ENCODE assay signal across 8 cellular contexts in genomic region chr15:64989331-64990167, GRCh38. TPM values are rescaled to one million over a fixed set of nuclear protein-coding genes. Genes with fewer than 3 reads are reported as not detected.
DNase-seq lines count a peak whose midpoint lies in the region; ATAC-seq lines count a peak whose summit lies in the region.

A gene with protein sequence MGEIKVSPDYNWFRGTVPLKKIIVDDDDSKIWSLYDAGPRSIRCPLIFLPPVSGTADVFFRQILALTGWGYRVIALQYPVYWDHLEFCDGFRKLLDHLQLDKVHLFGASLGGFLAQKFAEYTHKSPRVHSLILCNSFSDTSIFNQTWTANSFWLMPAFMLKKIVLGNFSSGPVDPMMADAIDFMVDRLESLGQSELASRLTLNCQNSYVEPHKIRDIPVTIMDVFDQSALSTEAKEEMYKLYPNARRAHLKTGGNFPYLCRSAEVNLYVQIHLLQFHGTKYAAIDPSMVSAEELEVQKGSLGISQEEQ (minus strand): TSS chr15:64989914. CDS start chr15:64983569, 6,345 bp downstream.

- peaks cover 14% of the 10 kb centered on the region for H3K36me3 Mint-ChIP-seq in activated CD4-positive, alpha-beta T cell treated with anti-CD3 and anti-CD28 coated beads, Interleukin-2, amount 10 ng/mL, durations not matched to agents 7 days and 5 days (ENCODE audit: low read depth)

- peak within 1 kb of the TSS; percentile 93 for H3K27ac Mint-ChIP-seq in activated CD4-positive, alpha-beta T cell treated with anti-CD3 and anti-CD28 coated beads, Interleukin-2, amount 10 ng/mL, durations not matched to agents 7 days and 5 days

- POLR2A ChIA-PET in activated CD4-positive, alpha-beta T cell treated with anti-CD3 and anti-CD28 coated beads, Interleukin-2, amount 10 ng/mL, durations not matched to agents 7 days and 5 days (lab: Charles Lee): interaction anchor here (0.6 kb wide), 1 partner anchor 531 kb away, joined by 3 read pairs; no protein-coding TSS in a partner anchor

- ATAC-seq in GM19372 (IDR thresholded peaks at IDR 0.05; ENCODE audit: low read depth, unreplicated experiment): peak; percentile 97
- peak; percentile 97 for ATAC-seq in HG03521 (IDR thresholded peaks at IDR 0.05; ENCODE audit: unreplicated experiment)

- peak; percentile 15 to 93 (median 81) for DNase-seq in C1 segment of cervical spinal cord (lab: John Stamatoyannopoulos, UW)
- peak; percentile 98 for DNase-seq in NCI-H69 (lab: John Stamatoyannopoulos, UW)
- peak; percentile 90 for DNase-seq in activated CD4-positive, alpha-beta T cell treated with anti-CD3 and anti-CD28 coated beads, Interleukin-2, amount 10 ng/mL, durations not matched to agents 7 days and 5 days
- peak; percentile 57 for DNase-seq in cortex of kidney (lab: John Stamatoyannopoulos, UW)
- DNase-seq in left kidney (ENCODE audit: low read depth, low spot score): peak; percentile 98
- DNase-seq in stimulated activated CD4-positive, alpha-beta T cell treated with anti-CD3 and anti-CD28 coated beads, Interleukin-1b, Interleukin-23, amount 100 ng/mL, for 48 hours: peak; percentile 91

- H3K27me3 Mint-ChIP-seq in activated CD4-positive, alpha-beta T cell treated with anti-CD3 and anti-CD28 coated beads, Interleukin-2, amount 10 ng/mL, durations not matched to agents 7 days and 5 days: no peaks in the 10 kb centered on the region

- H3K4me3 Mint-ChIP-seq in activated CD4-positive, alpha-beta T cell treated with anti-CD3 and anti-CD28 coated beads, Interleukin-2, amount 10 ng/mL, durations not matched to agents 7 days and 5 days: peak within 1 kb of the TSS; percentile 95

- no peaks in the 10 kb centered on the region for H3K9me3 Mint-ChIP-seq in activated CD4-positive, alpha-beta T cell treated with anti-CD3 and anti-CD28 coated beads, Interleukin-2, amount 10 ng/mL, durations not matched to agents 7 days and 5 days

- CTCF ChIA-PET in activated CD4-positive, alpha-beta T cell treated with anti-CD3 and anti-CD28 coated beads, Interleukin-2, amount 10 ng/mL, durations not matched to agents 7 days and 5 days (lab: Charles Lee): interaction anchor here (0.6 to 1.9 kb wide), 6 partner anchors 10 to 1294 kb away, joined by 3 to 6 read pairs (median 3); no protein-coding TSS in a partner anchor

- peaks cover 52% of the 10 kb centered on the region for H3K4me1 Mint-ChIP-seq in activated CD4-positive, alpha-beta T cell treated with anti-CD3 and anti-CD28 coated beads, Interleukin-2, amount 10 ng/mL, durations not matched to agents 7 days and 5 days

RNA-seq across cellular contexts. Expression of the gene that starts here (rescaled TPM):
- 10 to 100 TPM; 59.0 to 65.5 TPM for total RNA-seq in activated CD4-positive, alpha-beta T cell treated with anti-CD3 and anti-CD28 coated beads, Interleukin-2, amount 10 ng/mL, durations not matched to agents 7 days and 5 days

Comparison
In these comparisons a context has a peak if more than half of its experiments do, and no peak if none do; other contexts are left out.
1. Peak in every context shown above with its lines: DNase-seq and ATAC-seq.